ENCODE assay signal across 27 cellular contexts in genomic region chr1:167977245-167977644, GRCh38.
"Had no signal": no experiment of that assay in that cellular context is flagged by ENCODE, and none has a peak within 500 bp of the region (broad histone marks: within the 10 kb centered on the region; RNA-seq: fewer than 3 reads in every experiment).

No MANE protein-coding gene starts in this region.

- H3K4me1 Mint-ChIP-seq: mesothelial cell of epicardium, neural crest cell had no signal

- H3K4me3 Mint-ChIP-seq: mesothelial cell of epicardium; naive B cell; natural killer cell treated with Interleukin-12 subunit alpha and Interleukin-12 subunit beta and Interleukin-15 and Interleukin-18, amount 100 ng/mL, for 72 hours; neural crest cell; type B pancreatic cell had no signal

- H3K4me3 ChIP-seq: coronary artery, lung, mucosa of descending colon, pancreas, smooth muscle cell, testis, tibial artery had no signal

- DNase-seq: dermis blood vessel endothelial cell; effector memory CD4-positive, alpha-beta T cell; hypothalamus; mesenchymal stem cell; mucosa of descending colon; naive B cell; pancreas; stimulated activated CD4-positive, alpha-beta T cell treated with anti-CD3 and anti-CD28 coated beads, Interleukin-12 subunit alpha, Interleukin-12 subunit beta, amount 100 ng/mL, for 4 hours; stimulated activated CD4-positive, alpha-beta T cell treated with anti-CD3 and anti-CD28 coated beads, Interleukin-1b, Interleukin-23, amount 100 ng/mL, for 48 hours; stimulated activated CD4-positive, alpha-beta T cell treated with anti-CD3 and anti-CD28 coated beads, Interleukin-4, amount 100 ng/mL, for 1 hour; stimulated activated CD8-positive, alpha-beta memory T cell treated with anti-CD3 and anti-CD28 coated beads, Interleukin-4, amount 100 ng/mL, for 48 hours; stimulated activated naive CD4-positive, alpha-beta T cell; substantia nigra; testis; tibial artery had no signal

- H3K9me3 ChIP-seq: mucosa of descending colon, neutrophil, pancreas, testis, tibial artery had no signal

- H3K27me3 ChIP-seq: neutrophil, pancreas, testis, tibial artery had no signal

- H3K27me3 Mint-ChIP-seq: naive B cell; natural killer cell treated with Interleukin-12 subunit alpha and Interleukin-12 subunit beta and Interleukin-15 and Interleukin-18, amount 100 ng/mL, for 72 hours; type B pancreatic cell had no signal

- H3K4me1 ChIP-seq: pancreas, testis, tibial artery had no signal

- H3K4me2 ChIP-seq: smooth muscle cell had no signal

- ATAC-seq: left lobe of liver; mucosa of descending colon; natural killer cell treated with Interleukin-12 subunit alpha and Interleukin-12 subunit beta and Interleukin-15 and Interleukin-18, amount 100 ng/mL, for 72 hours; pancreas; sciatic nerve had no signal

- H3K27ac Mint-ChIP-seq: mesothelial cell of epicardium; naive B cell; natural killer cell treated with Interleukin-12 subunit alpha and Interleukin-12 subunit beta and Interleukin-15 and Interleukin-18, amount 100 ng/mL, for 72 hours; type B pancreatic cell had no signal

- H3K27ac ChIP-seq: coronary artery, neutrophil, pancreas, testis, tibial artery had no signal

- FAIRE-seq: frontal cortex, keratinocyte, pancreas had no signal

- H3K9me3 Mint-ChIP-seq: natural killer cell treated with Interleukin-12 subunit alpha and Interleukin-12 subunit beta and Interleukin-15 and Interleukin-18, amount 100 ng/mL, for 72 hours had no signal
